In the genomic region with DNA sequence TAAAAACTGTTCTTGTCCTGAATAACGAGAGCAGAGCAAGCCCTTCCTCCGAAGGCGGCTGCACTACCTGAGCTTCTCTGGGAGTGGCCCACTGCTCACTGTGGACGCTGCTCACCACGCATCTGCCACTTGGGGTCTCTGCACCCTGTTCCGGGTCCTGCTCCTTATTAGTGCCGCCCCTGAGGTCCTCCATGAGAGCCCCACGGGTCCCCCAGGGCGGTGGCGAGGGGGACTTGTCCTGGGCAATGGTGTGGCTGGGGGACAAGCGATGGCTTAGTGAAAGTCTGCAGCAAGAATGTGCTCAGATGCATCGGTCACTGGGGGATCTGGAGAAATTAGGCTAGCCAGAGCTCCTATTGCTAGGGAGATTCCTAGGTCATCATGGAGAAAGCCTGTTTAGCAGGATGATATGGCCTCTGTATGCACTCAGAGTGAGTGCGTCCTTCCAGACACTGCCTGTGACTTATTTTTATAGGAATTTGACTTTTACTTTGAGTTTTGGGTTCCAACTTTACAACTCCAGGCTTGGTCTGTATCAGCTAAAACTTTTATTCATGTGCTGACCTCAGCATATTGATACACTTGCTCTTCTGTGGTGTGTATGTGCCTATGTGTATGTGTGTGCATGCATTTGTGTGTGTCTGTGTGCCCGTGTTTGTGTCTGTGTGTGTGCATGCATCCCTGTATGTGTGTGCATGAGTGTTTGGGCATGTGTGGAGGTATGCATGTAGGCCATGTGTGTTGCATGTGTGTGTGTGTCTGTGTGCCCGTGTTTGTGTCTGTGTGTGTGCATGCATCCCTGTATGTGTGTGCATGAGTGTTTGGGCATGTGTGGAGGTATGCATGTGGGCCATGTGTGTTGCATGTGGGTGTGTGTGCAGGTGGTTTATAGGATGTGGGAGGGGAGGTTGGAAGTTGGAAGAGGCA, we compare ENCODE assay signal across 23 cellular contexts.
"Had no signal": no experiment of that assay in that cellular context is flagged by ENCODE, and none has a peak within 500 bp of the region (broad histone marks: within the 10 kb centered on the region; RNA-seq: fewer than 3 reads in every experiment).

No MANE protein-coding gene starts in this region.

- ATAC-seq: activated CD4-positive, CD25-positive, alpha-beta regulatory T cell treated with anti-CD3 and anti-CD28 coated beads, Interleukin-2, amount 50 U/mL, for 24 hours; activated naive CD4-positive, alpha-beta T cell treated with anti-CD3 and anti-CD28 coated beads, Interleukin-2, amount 50 U/mL, for 72 hours; activated naive CD8-positive, alpha-beta T cell treated with anti-CD3 and anti-CD28 coated beads, Interleukin-2, amount 50 U/mL, for 24 hours; activated T-cell treated with anti-CD3 and anti-CD28 coated beads, Interleukin-2, amount 50 U/mL, for 4 hours had no signal

- H3K36me3 ChIP-seq: ascending aorta, cardiac muscle cell had no signal

- H3K9me3 Mint-ChIP-seq: activated naive CD4-positive, alpha-beta T cell treated with anti-CD3 and anti-CD28 coated beads, Interleukin-2, amount 50 U/mL, for 72 hours; activated naive CD8-positive, alpha-beta T cell treated with anti-CD3 and anti-CD28 coated beads, Interleukin-2, amount 50 U/mL, for 24 hours; activated T-cell treated with anti-CD3 and anti-CD28 coated beads, Interleukin-2, amount 50 U/mL, for 4 hours; brain; T-helper 1 cell treated with Interleukin-12 subunit alpha and Interleukin-12 subunit beta and Interleukin-4 antibody, amounts not matched to agents 30 μg/mL and 1 μg/mL, for 36 hours had no signal

- H3K4me3 Mint-ChIP-seq: activated naive CD8-positive, alpha-beta T cell treated with anti-CD3 and anti-CD28 coated beads, Interleukin-2, amount 50 U/mL, for 24 hours; activated T-cell treated with anti-CD3 and anti-CD28 coated beads, Interleukin-2, amount 50 U/mL, for 4 hours; brain; T-helper 1 cell treated with Interleukin-12 subunit alpha and Interleukin-12 subunit beta and Interleukin-4 antibody, amounts not matched to agents 30 μg/mL and 1 μg/mL, for 36 hours had no signal

- H2AFZ ChIP-seq: PC-9 had no signal

- H3K4me2 ChIP-seq: PC-9 had no signal

- H3K27ac ChIP-seq: ascending aorta, cardiac muscle cell, PC-9 had no signal

- H3K27ac Mint-ChIP-seq: activated naive CD4-positive, alpha-beta T cell treated with anti-CD3 and anti-CD28 coated beads, Interleukin-2, amount 50 U/mL, for 72 hours; activated naive CD8-positive, alpha-beta T cell treated with anti-CD3 and anti-CD28 coated beads, Interleukin-2, amount 50 U/mL, for 24 hours; T-helper 1 cell treated with Interleukin-12 subunit alpha and Interleukin-12 subunit beta and Interleukin-4 antibody, amounts not matched to agents 30 μg/mL and 1 μg/mL, for 36 hours had no signal

- H3K9me3 ChIP-seq: ascending aorta had no signal

- H3K27me3 ChIP-seq: ascending aorta, cardiac muscle cell had no signal

- H3K4me1 ChIP-seq: ascending aorta had no signal

- DNase-seq: activated CD4-positive, alpha-beta T cell treated with anti-CD3 and anti-CD28 coated beads for 4 hours; activated CD4-positive, alpha-beta T cell treated with anti-CD3 and anti-CD28 coated beads, Interleukin-2, amount 50 U/mL, for 48 hours; activated CD8-positive, alpha-beta memory T cell treated with anti-CD3 and anti-CD28 coated beads for 24 hours; activated effector memory CD4-positive, alpha-beta T cell treated with anti-CD3 and anti-CD28 coated beads, Interleukin-2, amount 50 U/mL, for 16 hours; activated naive CD4-positive, alpha-beta T cell treated with Interleukin-2 at 50 U/mL for 16 hours; activated naive CD8-positive, alpha-beta T cell treated with anti-CD3 and anti-CD28 coated beads, Interleukin-2, amount 50 U/mL, for 24 hours; activated T-cell treated with anti-CD3 and anti-CD28 coated beads, Interleukin-2, amount 50 U/mL, for 4 hours; amniotic stem cell; MM.1S; NCI-H1105 treated with DMSO at 0.1 percent for 48 hours; NCI-H1436 treated with DMSO at 0.1 percent for 48 hours; NCI-H187; NCI-H2081; NCI-H446; NCI-H524; PC-9; SHP77 treated with DMSO at 0.1 percent for 48 hours had no signal

- H3K36me3 Mint-ChIP-seq: activated naive CD4-positive, alpha-beta T cell treated with anti-CD3 and anti-CD28 coated beads, Interleukin-2, amount 50 U/mL, for 72 hours; brain had no signal

- H3K4me3 ChIP-seq: ascending aorta, cardiac muscle cell, PC-9 had no signal

- H3K27me3 Mint-ChIP-seq: activated naive CD8-positive, alpha-beta T cell treated with anti-CD3 and anti-CD28 coated beads, Interleukin-2, amount 50 U/mL, for 24 hours had no signal
